ENCODE assay signal across 24 cellular contexts in the genomic region with DNA sequence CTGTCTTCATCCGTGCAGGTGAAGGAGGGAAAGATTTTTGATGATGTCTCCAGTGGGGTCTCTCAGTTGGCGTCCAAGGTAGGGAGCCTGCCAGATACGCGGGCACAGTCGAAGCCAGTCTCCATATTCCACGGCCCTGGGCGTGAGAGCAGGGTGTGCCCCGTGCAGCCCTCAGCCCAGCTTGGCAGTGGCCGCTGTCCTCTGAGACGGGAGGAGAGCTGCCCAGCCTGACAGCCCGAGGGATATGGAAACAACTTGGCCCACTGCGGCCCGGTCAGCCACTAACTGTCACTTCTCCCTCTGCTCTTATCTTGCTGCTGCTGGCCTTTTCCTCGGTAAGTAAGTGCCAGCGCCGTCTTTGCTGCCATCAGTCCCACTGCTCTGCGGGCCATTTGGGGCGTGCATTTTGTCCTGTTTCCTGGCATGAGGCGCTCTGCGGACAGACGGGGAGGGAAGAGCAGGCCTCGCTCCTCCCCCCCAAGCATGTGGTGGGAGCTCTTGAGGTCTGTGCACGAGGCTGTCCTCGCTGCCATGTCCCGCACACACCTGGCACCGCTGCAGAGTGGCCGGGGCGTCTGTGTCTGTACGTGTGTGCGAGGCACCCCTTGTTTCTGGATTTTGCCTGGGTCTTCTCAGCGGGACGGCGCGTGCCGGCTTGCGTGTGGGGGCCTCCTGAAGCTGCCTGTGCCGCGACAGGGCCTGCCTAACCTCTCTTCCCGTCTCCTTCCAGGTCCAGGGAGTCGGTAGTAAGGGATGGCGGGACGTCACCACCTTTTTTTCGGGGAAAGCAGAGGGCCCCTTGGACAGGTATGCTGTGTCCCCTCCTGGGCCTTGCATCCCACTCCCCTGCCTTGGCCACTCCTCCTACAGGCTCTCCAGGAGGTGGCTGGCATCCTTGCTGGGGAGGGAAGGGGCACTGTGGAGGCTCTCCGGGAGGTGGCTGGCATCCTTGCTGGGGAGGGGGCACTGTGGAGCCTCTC. TPM values are rescaled to one million over a fixed set of nuclear protein-coding genes. Genes with fewer than 3 reads are reported as not detected.
A peak's percentile ranks its signal among the peaks of the same experiment; 100 is the strongest.
DNase-seq lines count a peak whose midpoint lies in the region; ATAC-seq, FAIRE-seq and TF ChIP-seq lines count a peak whose summit lies in the region.
"Had no signal": no experiment of that assay in that cellular context is flagged by ENCODE, and none has a peak within 500 bp of the region (broad histone marks: within the 10 kb centered on the region; RNA-seq: fewer than 3 reads in every experiment).

No MANE protein-coding gene starts in this region.

- H3K27me3 ChIP-seq in HepG2 (ENCODE audit: control insufficient read depth in 1 of 2, insufficient read depth in 2 of 2, low read length in 2 of 2) (no peaks in the 10 kb centered on the region), right lobe of liver (no peaks in the 10 kb centered on the region), RWPE2 (ENCODE audit: insufficient read depth, poor library complexity, severe bottlenecking) (no peaks in the 10 kb centered on the region), GM12878 (replicated peaks in 1 of 2; ENCODE audit: control insufficient read depth in 2 of 2, insufficient read depth in 2 of 2, low read length in 1 of 2) (no peaks in the 10 kb centered on the region), upper lobe of right lung (no peaks in the 10 kb centered on the region)
- H3K27me3 ChIP-seq: SJSA1 had no signal

- TF ChIP-seq RAD21 in HepG2 (CRISPR knock-in tag; IDR thresholded peaks at IDR 0.05): no peak
- TF ChIP-seq RAD21 in GM12878 (IDR thresholded peaks at IDR 0.05; ENCODE audit: insufficient read depth, low read depth, low read length): no peak

- H3K4me3 ChIP-seq in HepG2 (replicated peaks in 1 of 3; ENCODE audit: insufficient read depth in 1 of 3, low read depth in 2 of 3, low read length in 3 of 3): no peak overlapping the region
- H3K4me3 ChIP-seq in right lobe of liver: no peak overlapping the region
- no peak overlapping the region for H3K4me3 ChIP-seq in RWPE2 (ENCODE audit: severe bottlenecking)
- no peak overlapping the region for H3K4me3 ChIP-seq in GM12878
- no peak overlapping the region for H3K4me3 ChIP-seq in upper lobe of right lung
- H3K4me3 ChIP-seq: HAP-1, PC-9, SJSA1 had no signal

- no peak for TF ChIP-seq CTCF in HepG2 (CRISPR knock-in tag; IDR thresholded peaks at IDR 0.05)
- no peak for TF ChIP-seq CTCF in right lobe of liver (IDR thresholded peaks at IDR 0.05)
- TF ChIP-seq CTCF in RWPE2 (IDR thresholded peaks at IDR 0.05; ENCODE audit: poor library complexity, severe bottlenecking): no peak
- no peak for TF ChIP-seq CTCF in GM12878 (IDR thresholded peaks at IDR 0.05 in 2 of 3, conservative IDR thresholded peaks at IDR 0.05 in 1 of 3; ENCODE audit: control insufficient read depth in 2 of 3, extremely low read depth in 1 of 3, insufficient read depth in 1 of 3, low read depth in 3 of 3, low read length in 3 of 3)
- no peak for TF ChIP-seq CTCF in upper lobe of right lung (IDR thresholded peaks at IDR 0.05)

- no TSS peak for BruUV-seq in HepG2 (replicated peaks; lab: Mats Ljungman, UMichigan)
- no TSS peak for BruUV-seq in GM12878 (replicated peaks; lab: Mats Ljungman, UMichigan)

- SMC1A ChIA-PET in GM12878 (lab: Charles Lee; ENCODE audit: uncharacterized antibody, unreplicated experiment): no interaction called here

- H3K9me3 ChIP-seq in HepG2 (ENCODE audit: low read length) (no peaks in the 10 kb centered on the region), right lobe of liver (no peaks in the 10 kb centered on the region), RWPE2 (ENCODE audit: severe bottlenecking) (no peaks in the 10 kb centered on the region), GM12878 (replicated peaks; ENCODE audit: control insufficient read depth, insufficient read depth, low read length) (no peaks in the 10 kb centered on the region), upper lobe of right lung (no peaks in the 10 kb centered on the region)
- H3K9me3 ChIP-seq: HAP-1, SJSA1 had no signal

- TF ChIP-seq EP300 in HepG2 (IDR thresholded peaks at IDR 0.05; ENCODE audit: low read depth in 2 of 2, low read length in 2 of 2): no peak
- no peak for TF ChIP-seq EP300 in HepG2 (CRISPR knock-in tag; IDR thresholded peaks at IDR 0.05; ENCODE audit: borderline replicate concordance)
- TF ChIP-seq EP300 in GM12878 (IDR thresholded peaks at IDR 0.05; ENCODE audit: borderline replicate concordance in 1 of 2, control insufficient read depth in 1 of 2, low read depth in 2 of 2, low read length in 2 of 2): no peak

- WGBS in HepG2 (ENCODE audit: low lambda C conversion rate): 98% methylated on average over 44 of the region's 44 CpGs
- 92% methylated on average over 8 of the region's 44 CpGs for WGBS in right lobe of liver (ENCODE audit: insufficient coverage, low coverage, low lambda C conversion rate, missing lambda C conversion rate)
- 93% methylated on average over 41 of the region's 44 CpGs for WGBS in GM12878 (ENCODE audit: insufficient coverage, insufficient replicate concordance, low lambda C conversion rate, missing lambda C conversion rate)

- RAD21 ChIA-PET in GM12878 (lab: Charles Lee; ENCODE audit: unreplicated experiment): no interaction called here

- H3K9ac ChIP-seq in HepG2 (ENCODE audit: insufficient read depth, low read depth, low read length) (no peak overlapping the region), GM12878 (ENCODE audit: control insufficient read depth, insufficient read depth, low read length) (no peak overlapping the region)

- H3K36me3 ChIP-seq in HepG2 (replicated peaks in 1 of 2; ENCODE audit: control insufficient read depth in 1 of 2, insufficient read depth in 2 of 2, low read length in 2 of 2) (peaks cover 39 to 57% of the 10 kb centered on the region in 2 experiments), right lobe of liver (peaks cover 0 to 11% (median 3%) of the 10 kb centered on the region in 4 donors), RWPE2 (ENCODE audit: low read depth) (peaks cover 68% of the 10 kb centered on the region), GM12878 (ENCODE audit: control insufficient read depth in 2 of 2, insufficient read depth in 2 of 2, low read length in 1 of 2) (peaks cover 6 to 16% of the 10 kb centered on the region in 2 experiments), upper lobe of right lung (peaks cover 48% of the 10 kb centered on the region)

- H3K4me2 ChIP-seq in HepG2 (ENCODE audit: low read depth, low read length) (no peak overlapping the region), GM12878 (ENCODE audit: control insufficient read depth, insufficient read depth) (no peak overlapping the region)
- H3K4me2 ChIP-seq: PC-9 had no signal

- no peak overlapping the region for H2AFZ ChIP-seq in HepG2 (ENCODE audit: low read length)
- H2AFZ ChIP-seq in GM12878 (ENCODE audit: control insufficient read depth, low read depth, low read length): no peak overlapping the region
- H2AFZ ChIP-seq: PC-9 had no signal

- intact Hi-C loops in HepG2 (cut with micrococcal nuclease; ENCODE audit: unreplicated experiment) (no loop called here), right lobe of liver (cut with DNase I) (no loop called here), GM12878 (cut with micrococcal nuclease; ENCODE audit: unreplicated experiment) (no loop called here), upper lobe of right lung (cut with DNase I) (no loop called here)

- H3K79me2 ChIP-seq in HepG2 (ENCODE audit: insufficient read depth, low read length) (no peaks in the 10 kb centered on the region), GM12878 (ENCODE audit: control insufficient read depth, insufficient read depth, low read length) (no peaks in the 10 kb centered on the region)

- FAIRE-seq in HepG2 (lab: Jason Lieb, UNC) (no peak), GM12878 (lab: Jason Lieb, UNC) (no peak)
- FAIRE-seq: G401.6 had no signal

- no peak overlapping the region for H3K27ac ChIP-seq in HepG2 (ENCODE audit: extremely low read length, insufficient read depth, low read length)
- H3K27ac ChIP-seq in right lobe of liver: no peak overlapping the region
- no peak overlapping the region for H3K27ac ChIP-seq in RWPE2 (ENCODE audit: poor library complexity, severe bottlenecking)
- H3K27ac ChIP-seq in GM12878 (ENCODE audit: control insufficient read depth, insufficient read depth): no peak overlapping the region
- H3K27ac ChIP-seq in upper lobe of right lung: no peak overlapping the region
- H3K27ac ChIP-seq: PC-9, SJSA1 had no signal

- H3K4me1 ChIP-seq in HepG2 (ENCODE audit: insufficient read depth, low read length) (peaks cover 6% of the 10 kb centered on the region), right lobe of liver (no peaks in the 10 kb centered on the region), RWPE2 (ENCODE audit: insufficient read depth, poor library complexity, severe bottlenecking) (no peaks in the 10 kb centered on the region), GM12878 (ENCODE audit: control insufficient read depth, insufficient read depth, low read length) (no peaks in the 10 kb centered on the region), upper lobe of right lung (no peaks in the 10 kb centered on the region)
- H3K4me1 ChIP-seq: HAP-1, SJSA1 had no signal

- no peak for DNase-seq in HepG2 (ENCODE audit: low spot score)
- DNase-seq in right lobe of liver: no peak
- peak; percentile 82 for DNase-seq in RWPE2 (ENCODE audit: low spot score)
- no peak for DNase-seq in GM12878 (ENCODE audit: low read depth, low spot score)
- DNase-seq in stimulated activated CD4-positive, alpha-beta T cell treated with anti-CD3 and anti-CD28 coated beads, Interleukin-4, amount 100 ng/mL, for 1 hour: no peak
- DNase-seq in upper lobe of right lung: no peak
- DNase-seq: COR-L47, DMS 273 treated with DMSO at 0.1 percent for 48 hours, IMR-90, Kasumi-1, MM.1S, NCI-H1092 treated with DMSO at 0.1 percent for 48 hours, NCI-H146, NCI-H2081, NCI-H2171 treated with DMSO at 0.1 percent for 48 hours, NCI-H774, PC-9 had no signal

- POLR2A ChIA-PET in HepG2 (lab: Yijun Ruan, JAX): no interaction called here
- POLR2A ChIA-PET in GM12878 (lab: Charles Lee): no interaction called here

- ATAC-seq in HepG2 (no peak), right lobe of liver (no peak), RWPE2 (ENCODE audit: low read depth) (no peak), GM12878 (no peak), upper lobe of right lung (no peak), GM21390 (IDR thresholded peaks at IDR 0.05; ENCODE audit: unreplicated experiment) (no peak)

- CTCF ChIA-PET in HepG2 (lab: Yijun Ruan, JAX; ENCODE audit: low intra/inter-chr PET ratio, low total read pairs): no interaction called here
- CTCF ChIA-PET in GM12878 (lab: Yijun Ruan, JAX): no interaction called here

- in situ Hi-C loops in HepG2 (cut with HindIII; ENCODE audit: extremely low pct_ligation_motif_present, low pct_unique_long_range_greater_than_20kb): no loop called here
- in situ Hi-C loops in GM12878 (cut with MboI): no loop called here

- TF ChIP-seq POLR2A in HepG2 (IDR thresholded peaks at IDR 0.05; ENCODE audit: insufficient read depth in 1 of 2, low read depth in 2 of 2, low read length in 2 of 2) (0 out of 4 replicates have a peak, but pooled peaks of 1 of the 2 experiments have one; percentile 14), right lobe of liver (IDR thresholded peaks at IDR 0.05) (no peak), GM12878 (IDR thresholded peaks at IDR 0.05; ENCODE audit: low read depth, low read length) (peak; percentile 31; the same call in 1 of the 2 replicates)

- H4K20me1 ChIP-seq in HepG2 (ENCODE audit: insufficient read depth, low read length) (peaks cover 7% of the 10 kb centered on the region; the same call in 1 of the 2 replicates), GM12878 (ENCODE audit: control insufficient read depth, insufficient read depth) (no peaks in the 10 kb centered on the region)

RNA-seq across cellular contexts. Expression of a gene that starts 7.1 kb away (rescaled TPM):
- total RNA-seq in HepG2 (2016; rRNA removed; fragmentation: Illumina TruSeq; extraction: Trizol) (not detected in 2 replicates), right lobe of liver (not detected), GM12878 (2014; rRNA removed) (not detected in 2 replicates), GM12878 (2014; rRNA removed; fragmentation: Illumina TruSeq; extraction: Trizol) (not detected in 2 replicates), GM12878 (2021) (not detected in 2 replicates), upper lobe of right lung (not detected)
- not detected in 2 replicates for total RNA-seq in HepG2 (2016; cell fraction: cytosol; rRNA removed; fragmentation: Illumina TruSeq; extraction: Trizol; ENCODE audit: low read depth)
- total RNA-seq in HepG2 (2016; cell fraction: insoluble cytoplasmic fraction; rRNA removed; fragmentation: Illumina TruSeq; extraction: Trizol): not detected in 2 replicates
- not detected in 2 replicates for total RNA-seq in HepG2 (2016; cell fraction: membrane; rRNA removed; fragmentation: Illumina TruSeq; extraction: Trizol)
- total RNA-seq in HepG2 (2016; cell fraction: nucleus; rRNA removed; fragmentation: Illumina TruSeq; extraction: Trizol): not detected in 2 replicates
- polyA plus RNA-seq in HepG2 (2011; rRNA removed) (0.03 TPM in 1 of 2 replicates, not detected in the other), GM12878 (2011; rRNA removed) (not detected in 2 replicates), GM12878 (2014; fragmentation: Illumina TruSeq; extraction: Trizol) (not detected in 2 replicates), GM12878 (2014; fragmentation: Nextera tagmentation; extraction: Ambion mirVana) (not detected), GM12878 (2014; rRNA removed) (not detected in 2 replicates), GM12878 (2016; fragmentation: Nextera tagmentation; extraction: Ambion mirVana) (not detected)
- 0.03 TPM in 1 of 2 replicates, not detected in the other for polyA plus RNA-seq in HepG2 (2011; cell fraction: cytosol; rRNA removed)
- 0.09 and 0.14 TPM in 2 replicates for polyA plus RNA-seq in HepG2 (2011; cell fraction: nucleus; rRNA removed)
- polyA plus RNA-seq in HepG2 (2012): not detected in 2 replicates
- polyA plus RNA-seq in HepG2 (2016; cell fraction: cytosol; fragmentation: Illumina TruSeq; extraction: Trizol; ENCODE audit: low read depth): not detected in 2 replicates
- polyA plus RNA-seq in HepG2 (2016; cell fraction: insoluble cytoplasmic fraction; fragmentation: Illumina TruSeq; extraction: Trizol; ENCODE audit: low read depth): not detected in 2 replicates
- polyA plus RNA-seq in HepG2 (2016; cell fraction: membrane; fragmentation: Illumina TruSeq; extraction: Trizol; ENCODE audit: low read depth): not detected in 2 replicates
- not detected in 2 replicates for polyA plus RNA-seq in HepG2 (2016; cell fraction: nucleus; fragmentation: Illumina TruSeq; extraction: Trizol; ENCODE audit: insufficient read depth, low read depth)
- polyA minus RNA-seq in HepG2 (2011; rRNA and poly(A)+ RNA removed; ENCODE audit: low replicate concordance): not detected in 2 replicates
- not detected in 2 replicates for polyA minus RNA-seq in HepG2 (2011; cell fraction: cytosol; rRNA and poly(A)+ RNA removed)
- polyA minus RNA-seq in HepG2 (2011; cell fraction: nucleus; rRNA and poly(A)+ RNA removed): under 0.01 and 0.12 TPM in 2 replicates
- not detected in 2 replicates for total RNA-seq in GM12878 (2013; cell fraction: nucleolus; rRNA removed)
- polyA plus RNA-seq in GM12878 (2011; ENCODE audit: low read depth): not detected
- not detected in 2 replicates for polyA plus RNA-seq in GM12878 (2011; cell fraction: cytosol; rRNA removed)
- 0.10 and 0.18 TPM in 2 replicates for polyA plus RNA-seq in GM12878 (2011; cell fraction: nucleus; rRNA removed)
- polyA plus RNA-seq in GM12878 (2012): not detected in 2 replicates
- polyA minus RNA-seq in GM12878 (2011; rRNA and poly(A)+ RNA removed): not detected in 2 replicates
- not detected in 2 replicates for polyA minus RNA-seq in GM12878 (2011; cell fraction: cytosol; rRNA and poly(A)+ RNA removed)
- not detected in 2 replicates for polyA minus RNA-seq in GM12878 (2011; cell fraction: nucleus; rRNA and poly(A)+ RNA removed)
- total RNA-seq: IMR-90, PC-9, SJSA1 had no signal
- polyA plus RNA-seq: CD14-positive monocyte, IMR-90 had no signal

RNA-seq across cellular contexts. Expression of a gene that starts 13.3 kb away (rescaled TPM):
- total RNA-seq in HepG2 (2016; rRNA removed; fragmentation: Illumina TruSeq; extraction: Trizol) (51.4 and 132 TPM in 2 replicates), right lobe of liver (10 to 100 TPM; 17.4 to 42.8 (median 29.5) TPM), GM12878 (2014; rRNA removed) (32.1 and 40.5 TPM in 2 replicates), GM12878 (2014; rRNA removed; fragmentation: Illumina TruSeq; extraction: Trizol) (15.6 and 16.9 TPM in 2 replicates), GM12878 (2021) (67.4 and 79.9 TPM in 2 replicates), upper lobe of right lung (67.0 TPM)
- total RNA-seq in HepG2 (2016; cell fraction: cytosol; rRNA removed; fragmentation: Illumina TruSeq; extraction: Trizol; ENCODE audit: low read depth): 32.3 and 33.5 TPM in 2 replicates
- 44.4 and 147 TPM in 2 replicates for total RNA-seq in HepG2 (2016; cell fraction: insoluble cytoplasmic fraction; rRNA removed; fragmentation: Illumina TruSeq; extraction: Trizol)
- total RNA-seq in HepG2 (2016; cell fraction: membrane; rRNA removed; fragmentation: Illumina TruSeq; extraction: Trizol): 36.6 and 38.2 TPM in 2 replicates
- 173 and 206 TPM in 2 replicates for total RNA-seq in HepG2 (2016; cell fraction: nucleus; rRNA removed; fragmentation: Illumina TruSeq; extraction: Trizol)
- polyA plus RNA-seq in HepG2 (2011; rRNA removed) (132 and 173 TPM in 2 replicates), GM12878 (2011; rRNA removed) (19.2 and 26.1 TPM in 2 replicates), GM12878 (2014; fragmentation: Illumina TruSeq; extraction: Trizol) (6.8 and 15.9 TPM in 2 replicates), GM12878 (2014; fragmentation: Nextera tagmentation; extraction: Ambion mirVana) (1 to 10 TPM in 1 of 2 experiments, under 1 TPM in 1; 0.45 to 1.5 TPM), GM12878 (2014; rRNA removed) (56.4 and 58.9 TPM in 2 replicates), GM12878 (2016; fragmentation: Nextera tagmentation; extraction: Ambion mirVana) (10 to 100 TPM; 35.6 to 36.6 TPM)
- 40.1 and 86.0 TPM in 2 replicates for polyA plus RNA-seq in HepG2 (2011; cell fraction: cytosol; rRNA removed)
- polyA plus RNA-seq in HepG2 (2011; cell fraction: nucleus; rRNA removed): 1,804 and 3,077 TPM in 2 replicates
- 112 and 149 TPM in 2 replicates for polyA plus RNA-seq in HepG2 (2012)
- 5.1 and 5.7 TPM in 2 replicates for polyA plus RNA-seq in HepG2 (2016; cell fraction: cytosol; fragmentation: Illumina TruSeq; extraction: Trizol; ENCODE audit: low read depth)
- 47.2 and 54.2 TPM in 2 replicates for polyA plus RNA-seq in HepG2 (2016; cell fraction: insoluble cytoplasmic fraction; fragmentation: Illumina TruSeq; extraction: Trizol; ENCODE audit: low read depth)
- 13.3 and 16.2 TPM in 2 replicates for polyA plus RNA-seq in HepG2 (2016; cell fraction: membrane; fragmentation: Illumina TruSeq; extraction: Trizol; ENCODE audit: low read depth)
- 572 and 622 TPM in 2 replicates for polyA plus RNA-seq in HepG2 (2016; cell fraction: nucleus; fragmentation: Illumina TruSeq; extraction: Trizol; ENCODE audit: insufficient read depth, low read depth)
- polyA minus RNA-seq in HepG2 (2011; rRNA and poly(A)+ RNA removed; ENCODE audit: low replicate concordance): 69.2 and 278 TPM in 2 replicates
- 47.8 and 61.7 TPM in 2 replicates for polyA minus RNA-seq in HepG2 (2011; cell fraction: cytosol; rRNA and poly(A)+ RNA removed)
- polyA minus RNA-seq in HepG2 (2011; cell fraction: nucleus; rRNA and poly(A)+ RNA removed): 203 and 232 TPM in 2 replicates
- 164 and 192 TPM in 2 replicates for total RNA-seq in GM12878 (2013; cell fraction: nucleolus; rRNA removed)
- polyA plus RNA-seq in GM12878 (2011; ENCODE audit: low read depth): 31.0 TPM
- 37.0 and 50.6 TPM in 2 replicates for polyA plus RNA-seq in GM12878 (2011; cell fraction: cytosol; rRNA removed)
- polyA plus RNA-seq in GM12878 (2011; cell fraction: nucleus; rRNA removed): 540 and 583 TPM in 2 replicates
- polyA plus RNA-seq in GM12878 (2012): 72.1 and 81.0 TPM in 2 replicates
- polyA minus RNA-seq in GM12878 (2011; rRNA and poly(A)+ RNA removed): 26.0 and 32.3 TPM in 2 replicates
- polyA minus RNA-seq in GM12878 (2011; cell fraction: cytosol; rRNA and poly(A)+ RNA removed): 13.7 and 14.7 TPM in 2 replicates
- 64.4 and 75.1 TPM in 2 replicates for polyA minus RNA-seq in GM12878 (2011; cell fraction: nucleus; rRNA and poly(A)+ RNA removed)

RNA-seq across cellular contexts. Expression of a gene that starts 31.7 kb away (rescaled TPM):
- total RNA-seq in HepG2 (2016; rRNA removed; fragmentation: Illumina TruSeq; extraction: Trizol) (not detected in 2 replicates), right lobe of liver (not detected), GM12878 (2014; rRNA removed) (not detected in 2 replicates), GM12878 (2014; rRNA removed; fragmentation: Illumina TruSeq; extraction: Trizol) (not detected in 2 replicates), GM12878 (2021) (not detected in 2 replicates), upper lobe of right lung (not detected)
- not detected in 2 replicates for total RNA-seq in HepG2 (2016; cell fraction: cytosol; rRNA removed; fragmentation: Illumina TruSeq; extraction: Trizol; ENCODE audit: low read depth)
- not detected in 2 replicates for total RNA-seq in HepG2 (2016; cell fraction: insoluble cytoplasmic fraction; rRNA removed; fragmentation: Illumina TruSeq; extraction: Trizol)
- not detected in 2 replicates for total RNA-seq in HepG2 (2016; cell fraction: membrane; rRNA removed; fragmentation: Illumina TruSeq; extraction: Trizol)
- total RNA-seq in HepG2 (2016; cell fraction: nucleus; rRNA removed; fragmentation: Illumina TruSeq; extraction: Trizol): not detected in 2 replicates
- polyA plus RNA-seq in HepG2 (2011; rRNA removed) (not detected in 2 replicates), GM12878 (2011; rRNA removed) (not detected in 2 replicates), GM12878 (2014; fragmentation: Illumina TruSeq; extraction: Trizol) (not detected in 2 replicates), GM12878 (2014; fragmentation: Nextera tagmentation; extraction: Ambion mirVana) (not detected), GM12878 (2014; rRNA removed) (not detected in 2 replicates), GM12878 (2016; fragmentation: Nextera tagmentation; extraction: Ambion mirVana) (under 1 TPM in 1 of 2 experiments, not detected in 1; 0.11 TPM)
- polyA plus RNA-seq in HepG2 (2011; cell fraction: cytosol; rRNA removed): not detected in 2 replicates
- not detected in 2 replicates for polyA plus RNA-seq in HepG2 (2011; cell fraction: nucleus; rRNA removed)
- polyA plus RNA-seq in HepG2 (2012): 0.27 TPM in 1 of 2 replicates, not detected in the other
- polyA plus RNA-seq in HepG2 (2016; cell fraction: cytosol; fragmentation: Illumina TruSeq; extraction: Trizol; ENCODE audit: low read depth): not detected in 2 replicates
- not detected in 2 replicates for polyA plus RNA-seq in HepG2 (2016; cell fraction: insoluble cytoplasmic fraction; fragmentation: Illumina TruSeq; extraction: Trizol; ENCODE audit: low read depth)
- polyA plus RNA-seq in HepG2 (2016; cell fraction: membrane; fragmentation: Illumina TruSeq; extraction: Trizol; ENCODE audit: low read depth): not detected in 2 replicates
- not detected in 2 replicates for polyA plus RNA-seq in HepG2 (2016; cell fraction: nucleus; fragmentation: Illumina TruSeq; extraction: Trizol; ENCODE audit: insufficient read depth, low read depth)
- not detected in 2 replicates for polyA minus RNA-seq in HepG2 (2011; rRNA and poly(A)+ RNA removed; ENCODE audit: low replicate concordance)
- polyA minus RNA-seq in HepG2 (2011; cell fraction: cytosol; rRNA and poly(A)+ RNA removed): not detected in 2 replicates
- polyA minus RNA-seq in HepG2 (2011; cell fraction: nucleus; rRNA and poly(A)+ RNA removed): not detected in 2 replicates
- not detected in 2 replicates for total RNA-seq in GM12878 (2013; cell fraction: nucleolus; rRNA removed)
- polyA plus RNA-seq in GM12878 (2011; ENCODE audit: low read depth): not detected
- not detected in 2 replicates for polyA plus RNA-seq in GM12878 (2011; cell fraction: cytosol; rRNA removed)
- polyA plus RNA-seq in GM12878 (2011; cell fraction: nucleus; rRNA removed): not detected in 2 replicates
- not detected in 2 replicates for polyA plus RNA-seq in GM12878 (2012)
- not detected in 2 replicates for polyA minus RNA-seq in GM12878 (2011; rRNA and poly(A)+ RNA removed)
- polyA minus RNA-seq in GM12878 (2011; cell fraction: cytosol; rRNA and poly(A)+ RNA removed): not detected in 2 replicates
- not detected in 2 replicates for polyA minus RNA-seq in GM12878 (2011; cell fraction: nucleus; rRNA and poly(A)+ RNA removed)
- total RNA-seq: HT-29, IMR-90, NCI-H460, PC-9, SJSA1 had no signal
- polyA plus RNA-seq: CD14-positive monocyte, IMR-90 had no signal

RNA-seq across cellular contexts. Expression of a gene that starts 50.2 kb away (rescaled TPM):
- total RNA-seq in HepG2 (2016; rRNA removed; fragmentation: Illumina TruSeq; extraction: Trizol) (0.20 and 0.27 TPM in 2 replicates), right lobe of liver (not detected), GM12878 (2014; rRNA removed) (0.11 TPM in 1 of 2 replicates, not detected in the other), GM12878 (2014; rRNA removed; fragmentation: Illumina TruSeq; extraction: Trizol) (not detected in 2 replicates), GM12878 (2021) (not detected in 2 replicates), upper lobe of right lung (15.5 TPM)
- total RNA-seq in HepG2 (2016; cell fraction: cytosol; rRNA removed; fragmentation: Illumina TruSeq; extraction: Trizol; ENCODE audit: low read depth): not detected in 2 replicates
- 0.33 and 0.45 TPM in 2 replicates for total RNA-seq in HepG2 (2016; cell fraction: insoluble cytoplasmic fraction; rRNA removed; fragmentation: Illumina TruSeq; extraction: Trizol)
- total RNA-seq in HepG2 (2016; cell fraction: membrane; rRNA removed; fragmentation: Illumina TruSeq; extraction: Trizol): 0.12 and 0.17 TPM in 2 replicates
- 0.28 and 0.53 TPM in 2 replicates for total RNA-seq in HepG2 (2016; cell fraction: nucleus; rRNA removed; fragmentation: Illumina TruSeq; extraction: Trizol)
- polyA plus RNA-seq in HepG2 (2011; rRNA removed) (5.1 and 8.6 TPM in 2 replicates), GM12878 (2011; rRNA removed) (0.26 and 0.31 TPM in 2 replicates), GM12878 (2014; fragmentation: Illumina TruSeq; extraction: Trizol) (not detected in 2 replicates), GM12878 (2014; fragmentation: Nextera tagmentation; extraction: Ambion mirVana) (not detected), GM12878 (2014; rRNA removed) (0.08 TPM in 1 of 2 replicates, not detected in the other), GM12878 (2016; fragmentation: Nextera tagmentation; extraction: Ambion mirVana) (not detected)
- polyA plus RNA-seq in HepG2 (2011; cell fraction: cytosol; rRNA removed): 4.3 and 7.9 TPM in 2 replicates
- 81.1 and 86.7 TPM in 2 replicates for polyA plus RNA-seq in HepG2 (2011; cell fraction: nucleus; rRNA removed)
- 2.6 and 6.6 TPM in 2 replicates for polyA plus RNA-seq in HepG2 (2012)
- polyA plus RNA-seq in HepG2 (2016; cell fraction: cytosol; fragmentation: Illumina TruSeq; extraction: Trizol; ENCODE audit: low read depth): 0.14 TPM in 1 of 2 replicates, not detected in the other
- 0.37 TPM in 1 of 2 replicates, not detected in the other for polyA plus RNA-seq in HepG2 (2016; cell fraction: insoluble cytoplasmic fraction; fragmentation: Illumina TruSeq; extraction: Trizol; ENCODE audit: low read depth)
- 0.29 TPM in 1 of 2 replicates, not detected in the other for polyA plus RNA-seq in HepG2 (2016; cell fraction: membrane; fragmentation: Illumina TruSeq; extraction: Trizol; ENCODE audit: low read depth)
- 0.62 and 0.85 TPM in 2 replicates for polyA plus RNA-seq in HepG2 (2016; cell fraction: nucleus; fragmentation: Illumina TruSeq; extraction: Trizol; ENCODE audit: insufficient read depth, low read depth)
- polyA minus RNA-seq in HepG2 (2011; rRNA and poly(A)+ RNA removed; ENCODE audit: low replicate concordance): 0.37 and 4.3 TPM in 2 replicates
- polyA minus RNA-seq in HepG2 (2011; cell fraction: cytosol; rRNA and poly(A)+ RNA removed): 2.0 and 2.2 TPM in 2 replicates
- polyA minus RNA-seq in HepG2 (2011; cell fraction: nucleus; rRNA and poly(A)+ RNA removed): 6.4 and 9.9 TPM in 2 replicates
- 27.4 and 27.6 TPM in 2 replicates for total RNA-seq in GM12878 (2013; cell fraction: nucleolus; rRNA removed)
- polyA plus RNA-seq in GM12878 (2011; ENCODE audit: low read depth): 0.29 TPM
- polyA plus RNA-seq in GM12878 (2011; cell fraction: cytosol; rRNA removed): 0.99 and 1.1 TPM in 2 replicates
- polyA plus RNA-seq in GM12878 (2011; cell fraction: nucleus; rRNA removed): 4.9 and 10.3 TPM in 2 replicates
- polyA plus RNA-seq in GM12878 (2012): 1.2 and 4.0 TPM in 2 replicates
- 0.66 and 1.3 TPM in 2 replicates for polyA minus RNA-seq in GM12878 (2011; rRNA and poly(A)+ RNA removed)
- polyA minus RNA-seq in GM12878 (2011; cell fraction: cytosol; rRNA and poly(A)+ RNA removed): not detected in 2 replicates
- polyA minus RNA-seq in GM12878 (2011; cell fraction: nucleus; rRNA and poly(A)+ RNA removed): 1.7 and 2.4 TPM in 2 replicates
- total RNA-seq: IMR-90, PC-9, SJSA1 had no signal
- polyA plus RNA-seq: CD14-positive monocyte, IMR-90 had no signal
